ENCODE assay signal across 8 cellular contexts in genomic region chr4:55358668-55359067, GRCh38. TPM values are rescaled to one million over a fixed set of nuclear protein-coding genes. Genes with fewer than 3 reads are reported as not detected.
DNase-seq lines count a peak whose midpoint lies in the region; ATAC-seq and TF ChIP-seq lines count a peak whose summit lies in the region.

No MANE protein-coding gene starts in this region.

- H3K36me3 ChIP-seq in ACC112 (ENCODE audit: insufficient read depth, low read length) (no peaks in the 10 kb centered on the region), ascending aorta (no peaks in the 10 kb centered on the region), mucosa of descending colon (ENCODE audit: low read depth) (no peaks in the 10 kb centered on the region)

- POLR2A ChIA-PET in WTC11 (lab: Charles Lee) = no interaction called here

- ATAC-seq in HG03460 (IDR thresholded peaks at IDR 0.05; ENCODE audit: unreplicated experiment) (peak; percentile 73), mucosa of descending colon (peak; percentile 86), WTC11 (no peak)

- H3K27me3 ChIP-seq in ACC112 (ENCODE audit: insufficient read depth, low read length) (no peaks in the 10 kb centered on the region), ascending aorta (no peaks in the 10 kb centered on the region)

- H3K27ac ChIP-seq in ACC112 (ENCODE audit: low read depth, low read length) (peak overlapping the region; percentile 90), ascending aorta (peak overlapping the region; percentile 80 to 86)

- H3K4me1 Mint-ChIP-seq in WTC11 = peaks cover 6% of the 10 kb centered on the region

- no peaks in the 10 kb centered on the region for H3K79me2 ChIP-seq in ACC112 (ENCODE audit: control insufficient read depth, insufficient read depth, low read length, unreplicated experiment)

- H3K9me3 Mint-ChIP-seq in WTC11 = peaks cover 5% of the 10 kb centered on the region

- H2AFZ ChIP-seq in ACC112 (ENCODE audit: low read length, unreplicated experiment) = peak overlapping the region; percentile 86

- H3K4me3 ChIP-seq in ACC112 (ENCODE audit: low read depth, low read length) (peak overlapping the region; percentile 61), ascending aorta (peak overlapping the region in 1 of 2 donors; percentile 41), mucosa of descending colon (no peak overlapping the region)

- H3K27me3 Mint-ChIP-seq in WTC11 (ENCODE audit: low read depth) = no peaks in the 10 kb centered on the region

- H3K4me1 ChIP-seq in ACC112 (ENCODE audit: control insufficient read depth, insufficient read depth, low read length, unreplicated experiment) (peaks cover 31% of the 10 kb centered on the region), ascending aorta (peaks cover 0 to 22% of the 10 kb centered on the region in 2 donors), mucosa of descending colon (ENCODE audit: low read depth) (peaks cover 10% of the 10 kb centered on the region)

- H3K4me3 Mint-ChIP-seq in WTC11 = no peak overlapping the region

- no peaks in the 10 kb centered on the region for H3K9me3 ChIP-seq in ascending aorta
- H3K9me3 ChIP-seq in mucosa of descending colon = no peaks in the 10 kb centered on the region

- no peak for TF ChIP-seq CTCF in ascending aorta (IDR thresholded peaks at IDR 0.05)
- TF ChIP-seq CTCF in mucosa of descending colon (IDR thresholded peaks at IDR 0.05) = no peak
- TF ChIP-seq CTCF in WTC11 (IDR thresholded peaks at IDR 0.05) = no peak

- H3K27ac Mint-ChIP-seq in WTC11 = no peak overlapping the region

- intact Hi-C loops in ascending aorta (cut with DNase I) = loop anchor here (1.0 kb wide), 2 partner anchors 12 to 38 kb away; partner anchors contain the start of gene SRD5A3
- intact Hi-C loops in mucosa of descending colon (cut with DNase I, micrococcal nuclease) = no loop called here

- CTCF ChIA-PET in WTC11 (lab: Charles Lee) = no interaction called here

- H3K36me3 Mint-ChIP-seq in WTC11 = peaks cover 18% of the 10 kb centered on the region

- DNase-seq in GM19238 (ENCODE audit: insufficient read length, low spot score) = peak; percentile 13
- no peak for DNase-seq in ascending aorta (ENCODE audit: low spot score in 2 of 2)
- no peak for DNase-seq in mucosa of descending colon
- no peak for DNase-seq in NCI-H510A treated with DMSO at 0.1 percent for 48 hours (lab: John Stamatoyannopoulos, UW)
- no peak for DNase-seq in cerebellar cortex (ENCODE audit: low spot score)
- DNase-seq in WTC11 (ENCODE audit: low spot score) = no peak

TF ChIP-seq in WTC11, 78 proteins besides CTCF, POLR2A, EP300 and RAD21 (continues in another document):
- TF ChIP-seq HMGXB4 (CRISPR knock-in tag; IDR thresholded peaks at IDR 0.05) (no peak), MLX (CRISPR knock-in tag; IDR thresholded peaks at IDR 0.05) (no peak), ZNF532 (CRISPR knock-in tag; IDR thresholded peaks at IDR 0.05; ENCODE audit: borderline replicate concordance) (no peak), GABPB1 (CRISPR knock-in tag; IDR thresholded peaks at IDR 0.05) (no peak), CDX4 (CRISPR knock-in tag; IDR thresholded peaks at IDR 0.05; ENCODE audit: borderline replicate concordance) (no peak), ATF1 (CRISPR knock-in tag; IDR thresholded peaks at IDR 0.05) (no peak), KAT7 (CRISPR knock-in tag; IDR thresholded peaks at IDR 0.05; ENCODE audit: borderline replicate concordance) (no peak), NFATC4 (CRISPR knock-in tag; IDR thresholded peaks at IDR 0.05) (no peak), SOX15 (CRISPR knock-in tag; IDR thresholded peaks at IDR 0.05) (no peak), CREB1 (CRISPR knock-in tag; IDR thresholded peaks at IDR 0.05) (no peak), ZNF425 (CRISPR knock-in tag; conservative IDR thresholded peaks at IDR 0.05) (no peak), E2F1 (CRISPR knock-in tag; IDR thresholded peaks at IDR 0.05) (no peak), ZNF396 (CRISPR knock-in tag; IDR thresholded peaks at IDR 0.05; ENCODE audit: borderline replicate concordance) (no peak)

RNA-seq across cellular contexts. Expression of gene SRD5A3, which starts 12.6 kb away (rescaled TPM):
- total RNA-seq in ascending aorta = 6.8 TPM
- 10 to 100 TPM in 2 of 3 donors, 1 to 10 TPM in 1; 5.9 to 14.7 (median 14.0) TPM for total RNA-seq in mucosa of descending colon
- total RNA-seq in WTC11 (2021) = 24.0 to 27.2 TPM (median 26.5 TPM) in 3 replicates

RNA-seq across cellular contexts. Expression of gene TMEM165, which starts 37.1 kb away (rescaled TPM):
- 178 TPM for total RNA-seq in ascending aorta
- 10 to 100 TPM; 56.4 to 85.8 (median 77.6) TPM for total RNA-seq in mucosa of descending colon
- total RNA-seq in WTC11 (2021) = 78.0 to 88.6 TPM (median 80.0 TPM) in 3 replicates
